8 cellular contexts compared by ENCODE assay signal in the genomic region with DNA sequence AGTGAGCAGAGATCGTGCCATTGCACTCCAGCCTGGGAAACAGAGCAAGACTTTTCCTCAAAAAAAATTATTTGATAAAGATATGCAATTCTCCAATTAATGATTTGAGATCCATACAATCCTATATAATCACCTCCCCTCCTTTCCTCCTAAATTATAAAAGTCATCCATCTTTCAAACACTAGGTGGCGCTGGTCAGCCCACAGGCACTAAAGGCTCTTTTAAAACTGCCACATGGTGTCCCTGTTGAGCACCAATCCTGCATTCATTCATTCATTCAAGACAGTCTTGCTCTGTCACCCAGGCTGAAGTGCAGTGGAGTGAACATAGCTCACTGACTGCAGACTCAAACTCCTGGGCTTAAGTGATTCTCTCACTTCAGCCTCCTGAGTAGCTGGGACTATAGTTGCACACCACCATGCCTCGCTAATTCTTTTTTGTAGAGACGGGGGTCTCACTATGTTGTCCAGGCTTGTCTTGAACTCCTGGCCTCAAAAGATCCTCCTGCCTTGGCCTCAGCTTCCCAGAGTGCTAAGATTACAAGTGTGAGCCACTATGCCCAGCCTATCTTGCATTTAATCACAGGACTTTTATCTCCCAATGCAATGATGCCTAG. TPM values are rescaled to one million over a fixed set of nuclear protein-coding genes. Genes with fewer than 3 reads are reported as not detected.
DNase-seq lines count a peak whose midpoint lies in the region; ATAC-seq lines count a peak whose summit lies in the region.

No MANE protein-coding gene starts in this region.

- H3K27ac Mint-ChIP-seq in effector memory CD8-positive, alpha-beta T cell, result no peak overlapping the region
- no peak overlapping the region for H3K27ac Mint-ChIP-seq in naive B cell

- H3K36me3 Mint-ChIP-seq in effector memory CD8-positive, alpha-beta T cell (ENCODE audit: insufficient read depth), result no peaks in the 10 kb centered on the region
- H3K36me3 Mint-ChIP-seq in naive B cell, result no peaks in the 10 kb centered on the region

- peaks cover 0 to 4% of the 10 kb centered on the region in 2 donors for H3K4me1 Mint-ChIP-seq in effector memory CD8-positive, alpha-beta T cell (ENCODE audit: low read depth in 2 of 2)
- peaks cover 0 to 1% (median 0%) of the 10 kb centered on the region in 3 donors for H3K4me1 Mint-ChIP-seq in naive B cell

- no peaks in the 10 kb centered on the region for H3K9me3 Mint-ChIP-seq in effector memory CD8-positive, alpha-beta T cell
- H3K9me3 Mint-ChIP-seq in naive B cell, result peaks cover 0 to 4% (median 0%) of the 10 kb centered on the region in 7 donors

- peaks cover 17 to 29% of the 10 kb centered on the region in 2 donors for H3K27me3 Mint-ChIP-seq in effector memory CD8-positive, alpha-beta T cell
- peaks cover 20 to 23% (median 22%) of the 10 kb centered on the region in 3 donors for H3K27me3 Mint-ChIP-seq in naive B cell

- H3K4me3 Mint-ChIP-seq in effector memory CD8-positive, alpha-beta T cell, result no peak overlapping the region
- H3K4me3 Mint-ChIP-seq in naive B cell, result peak overlapping the region in 1 of 8 donors; percentile 19

- peak; percentile 62 for ATAC-seq in GM21423 (IDR thresholded peaks at IDR 0.05; ENCODE audit: unreplicated experiment)
- ATAC-seq in effector memory CD8-positive, alpha-beta T cell (replicated peaks), result peak; percentile 78
- ATAC-seq in naive B cell (ENCODE audit: low read depth in 2 of 2), result peak; percentile 28 to 64

- DNase-seq in DMS153 (lab: John Stamatoyannopoulos, UW), result peak; percentile 12
- DNase-seq in DMS153 treated with DMSO at 0.1 percent for 48 hours (lab: John Stamatoyannopoulos, UW; ENCODE audit: unreplicated experiment), result no peak
- peak; percentile 37 for DNase-seq in LoVo (ENCODE audit: low spot score)
- DNase-seq in T-helper 22 cell (ENCODE audit: low read depth), result peak; percentile 3
- peak; percentile 47 to 58 (median 52) for DNase-seq in effector memory CD8-positive, alpha-beta T cell
- peak; percentile 40 for DNase-seq in naive B cell
- no peak for DNase-seq in GOT3 (lab: John Stamatoyannopoulos, UW)

RNA-seq across cellular contexts. Expression of a gene that starts 58.7 kb away (rescaled TPM):
- polyA plus RNA-seq in naive B cell (ENCODE audit: low read depth in 6 of 6), result under 1 TPM in 3 of 6 donors, not detected in 3; 0.10 to 0.11 (median 0.10) TPM

Comparison
In these comparisons a context has a peak if more than half of its experiments do, and no peak if none do; other contexts are left out.
1. DNase-seq: peak in DMS153 (single experiment), LoVo (single experiment), T-helper 22 cell (single experiment), effector memory CD8-positive, alpha-beta T cell (3 of 3) and naive B cell (single experiment); none in DMS153 treated with DMSO at 0.1 percent for 48 hours (single experiment) and GOT3 (single experiment).
2. Peak in every context shown above with its lines, with median percentiles within 50 percentile points of each other: ATAC-seq.